In genomic region chr19:12956446-12957388, GRCh38 we compare ENCODE assay signal across 8 cellular contexts. TPM values are rescaled to one million over a fixed set of nuclear protein-coding genes. Genes with fewer than 3 reads are reported as not detected.
DNase-seq lines count a peak whose midpoint lies in the region; ATAC-seq and TF ChIP-seq lines count a peak whose summit lies in the region.

Gene GADD45GIP1 (minus strand): TSS chr19:12957223. CDS start chr19:12957212, 11 bp downstream.

- peak within 1 kb of the TSS; percentile 87 for H3K9ac ChIP-seq in HUES6 (ENCODE audit: low read length)

- H3K27ac ChIP-seq in HUES6 (ENCODE audit: low read depth, low read length) (peak within 1 kb of the TSS; percentile 75), RWPE2 (ENCODE audit: poor library complexity, severe bottlenecking) (peak within 1 kb of the TSS; percentile 75)

- no peak for TF ChIP-seq CTCF in AG10803 (conservative IDR thresholded peaks at IDR 0.05; ENCODE audit: low read length)
- no peak for TF ChIP-seq CTCF in RWPE2 (IDR thresholded peaks at IDR 0.05; ENCODE audit: poor library complexity, severe bottlenecking)
- no peak for TF ChIP-seq CTCF in fibroblast of pulmonary artery (IDR thresholded peaks at IDR 0.05; ENCODE audit: low read length, missing control alignments)

- H3K4me1 Mint-ChIP-seq in natural killer cell treated with Interleukin-12 subunit alpha and Interleukin-12 subunit beta and Interleukin-15 and Interleukin-18, amount 100 ng/mL, for 72 hours (ENCODE audit: low read depth in 2 of 2) = peaks cover 24 to 30% of the 10 kb centered on the region in 2 donors

- peak; percentile 73 for ATAC-seq in GM19025 (IDR thresholded peaks at IDR 0.05; ENCODE audit: low read depth, unreplicated experiment)
- peak; percentile 90 for ATAC-seq in RWPE2 (ENCODE audit: low read depth)
- ATAC-seq in natural killer cell treated with Interleukin-12 subunit alpha and Interleukin-12 subunit beta and Interleukin-15 and Interleukin-18, amount 100 ng/mL, for 72 hours = peak; percentile 97
- peak; percentile 94 for ATAC-seq in stimulated activated naive CD8-positive, alpha-beta T cell treated with anti-CD3 and anti-CD28 coated beads, Interleukin-15, Interleukin-2, amounts not matched to agents 100 U/mL and 50 U/mL, for 24 hours

- no peaks in the 10 kb centered on the region for H3K27me3 Mint-ChIP-seq in natural killer cell treated with Interleukin-12 subunit alpha and Interleukin-12 subunit beta and Interleukin-15 and Interleukin-18, amount 100 ng/mL, for 72 hours

- DNase-seq in AG10803 (ENCODE audit: low read depth) (peak; percentile 74), RWPE2 (ENCODE audit: low spot score) (no peak), fibroblast of pulmonary artery (ENCODE audit: low read depth) (peak; percentile 80)
- peak; percentile 75 for DNase-seq in activated T-helper 9 cell treated with anti-CD3 and anti-CD28 coated beads, Interleukin-2, amount 50 U/mL, for 16 hours (ENCODE audit: low read depth)
- DNase-seq in natural killer cell treated with Interleukin-12 subunit alpha and Interleukin-12 subunit beta and Interleukin-15 and Interleukin-18, amount 100 ng/mL, for 72 hours (ENCODE audit: low spot score) = peak; percentile 88
- DNase-seq in stimulated activated naive CD8-positive, alpha-beta T cell treated with anti-CD3 and anti-CD28 coated beads, Interleukin-15, Interleukin-2, amounts not matched to agents 100 U/mL and 50 U/mL, for 24 hours = peak; percentile 90

- H3K27me3 ChIP-seq in HUES6 (ENCODE audit: control insufficient read depth, insufficient read depth, low read length) (no peaks in the 10 kb centered on the region), RWPE2 (ENCODE audit: insufficient read depth, poor library complexity, severe bottlenecking) (no peaks in the 10 kb centered on the region)

- no peaks in the 10 kb centered on the region for H3K36me3 Mint-ChIP-seq in natural killer cell treated with Interleukin-12 subunit alpha and Interleukin-12 subunit beta and Interleukin-15 and Interleukin-18, amount 100 ng/mL, for 72 hours

- H3K9me3 ChIP-seq in HUES6 (ENCODE audit: control insufficient read depth, insufficient read depth, low read depth, low read length) (no peaks in the 10 kb centered on the region), RWPE2 (ENCODE audit: severe bottlenecking) (no peaks in the 10 kb centered on the region)

- peaks cover 35% of the 10 kb centered on the region for H3K36me3 ChIP-seq in HUES6 (ENCODE audit: control insufficient read depth, insufficient read depth, low read length)
- peaks cover 40% of the 10 kb centered on the region for H3K36me3 ChIP-seq in RWPE2 (ENCODE audit: low read depth)

- peak within 1 kb of the TSS; percentile 95 for H3K4me3 ChIP-seq in AG10803 (ENCODE audit: low read length)
- H3K4me3 ChIP-seq in HUES6 (ENCODE audit: low read depth, low read length) = peak within 1 kb of the TSS; percentile 95
- peak within 1 kb of the TSS; percentile 98 for H3K4me3 ChIP-seq in RWPE2 (ENCODE audit: severe bottlenecking)
- H3K4me3 ChIP-seq in fibroblast of pulmonary artery (replicated peaks; ENCODE audit: low read depth, low read length) = peak within 1 kb of the TSS; percentile 93

- H3K4me1 ChIP-seq in HUES6 (ENCODE audit: control insufficient read depth, insufficient read depth, low read length) (peaks cover 9% of the 10 kb centered on the region), RWPE2 (ENCODE audit: insufficient read depth, poor library complexity, severe bottlenecking) (peaks cover 21% of the 10 kb centered on the region)

- H3K27ac Mint-ChIP-seq in natural killer cell treated with Interleukin-12 subunit alpha and Interleukin-12 subunit beta and Interleukin-15 and Interleukin-18, amount 100 ng/mL, for 72 hours = peak within 1 kb of the TSS; percentile 79 to 89

- H3K9me3 Mint-ChIP-seq in natural killer cell treated with Interleukin-12 subunit alpha and Interleukin-12 subunit beta and Interleukin-15 and Interleukin-18, amount 100 ng/mL, for 72 hours = no peaks in the 10 kb centered on the region

- H3K4me3 Mint-ChIP-seq in natural killer cell treated with Interleukin-12 subunit alpha and Interleukin-12 subunit beta and Interleukin-15 and Interleukin-18, amount 100 ng/mL, for 72 hours = peak within 1 kb of the TSS; percentile 82

RNA-seq across cellular contexts. Expression of gene GADD45GIP1, which starts in this region (rescaled TPM):
- 10 to 100 TPM; 15.9 to 32.3 TPM for total RNA-seq in natural killer cell treated with Interleukin-12 subunit alpha and Interleukin-12 subunit beta and Interleukin-15 and Interleukin-18, amount 100 ng/mL, for 72 hours
